Comparison of ENCODE assay signal across 16 cellular contexts in genomic region chr6:66825539-66825938, GRCh38.
DNase-seq lines count a peak whose midpoint lies in the region; ATAC-seq and TF ChIP-seq lines count a peak whose summit lies in the region.
"Had no signal": no experiment of that assay in that cellular context is flagged by ENCODE, and none has a peak within 500 bp of the region (broad histone marks: within the 10 kb centered on the region; RNA-seq: fewer than 3 reads in every experiment).

No MANE protein-coding gene starts in this region.

- no peak for TF ChIP-seq EP300 in gastroesophageal sphincter (IDR thresholded peaks at IDR 0.05)

- H3K36me3 ChIP-seq in gastroesophageal sphincter (no peaks in the 10 kb centered on the region), neural progenitor cell (no peaks in the 10 kb centered on the region)
- H3K36me3 ChIP-seq: BLaER1 had no signal

- 34 to 80% methylated on average over 3 of the region's 3 CpGs for WGBS in gastroesophageal sphincter (ENCODE audit: low coverage in 1 of 2), 2 donors

- H3K4me3 ChIP-seq in gastroesophageal sphincter, result no peak overlapping the region
- H3K4me3 ChIP-seq in neural progenitor cell, result no peak overlapping the region
- H3K4me3 ChIP-seq: BLaER1, GM12878 had no signal

- TF ChIP-seq CTCF in gastroesophageal sphincter (IDR thresholded peaks at IDR 0.05) (no peak), neural progenitor cell (IDR thresholded peaks at IDR 0.05) (no peak)

- no peaks in the 10 kb centered on the region for H3K9me3 Mint-ChIP-seq in neural progenitor cell
- H3K9me3 Mint-ChIP-seq: H9 had no signal

- no peaks in the 10 kb centered on the region for H3K36me3 Mint-ChIP-seq in neural progenitor cell
- H3K36me3 Mint-ChIP-seq: CD14-positive monocyte; CD8-positive, alpha-beta T cell had no signal

- H3K27me3 Mint-ChIP-seq in neural progenitor cell (ENCODE audit: insufficient read depth, low read depth), result no peaks in the 10 kb centered on the region

- no peak overlapping the region for H3K9ac ChIP-seq in neural progenitor cell
- H3K9ac ChIP-seq: BLaER1 had no signal

- H2AFZ ChIP-seq in neural progenitor cell (replicated peaks), result no peak overlapping the region

- H3K9me3 ChIP-seq in gastroesophageal sphincter, result no peaks in the 10 kb centered on the region
- no peaks in the 10 kb centered on the region for H3K9me3 ChIP-seq in neural progenitor cell (ENCODE audit: low read depth)
- H3K9me3 ChIP-seq: BLaER1 had no signal

- no peaks in the 10 kb centered on the region for H4K20me1 ChIP-seq in neural progenitor cell (ENCODE audit: low read depth)
- H4K20me1 ChIP-seq: BLaER1 had no signal

- no peaks in the 10 kb centered on the region for H3K79me2 ChIP-seq in neural progenitor cell (ENCODE audit: low read depth)

- DNase-seq in NCI-H1105 treated with DMSO at 0.1 percent for 48 hours (lab: John Stamatoyannopoulos, UW) (peak; percentile 32), NCI-H1105 (lab: John Stamatoyannopoulos, UW) (no peak), NCI-H1417 treated with DMSO at 0.1 percent for 48 hours (lab: John Stamatoyannopoulos, UW) (peak; percentile 21), NCI-H510A treated with DMSO at 0.1 percent for 48 hours (lab: John Stamatoyannopoulos, UW) (peak; percentile 19), NCI-H748 treated with DMSO at 0.1 percent for 48 hours (lab: John Stamatoyannopoulos, UW) (peak; percentile 55), SKM-1 (lab: John Stamatoyannopoulos, UW; ENCODE audit: unreplicated experiment) (no peak), neural progenitor cell (ENCODE audit: low spot score) (no peak)
- DNase-seq: 8988T; Calu3; CD8-positive, alpha-beta T cell; DMS79 treated with DMSO at 0.1 percent for 48 hours; H9 had no signal

- H3K4me3 Mint-ChIP-seq in neural progenitor cell, result no peak overlapping the region
- H3K4me3 Mint-ChIP-seq: CD14-positive monocyte; CD8-positive, alpha-beta T cell; H9 had no signal

- H3K27me3 ChIP-seq in gastroesophageal sphincter (no peaks in the 10 kb centered on the region), neural progenitor cell (no peaks in the 10 kb centered on the region)
- H3K27me3 ChIP-seq: BLaER1 had no signal

- H3K27ac ChIP-seq in gastroesophageal sphincter, result no peak overlapping the region
- H3K27ac ChIP-seq in neural progenitor cell, result no peak overlapping the region
- H3K27ac ChIP-seq: BLaER1 had no signal

- no peaks in the 10 kb centered on the region for H3K4me1 ChIP-seq in gastroesophageal sphincter
- no peaks in the 10 kb centered on the region for H3K4me1 ChIP-seq in neural progenitor cell
- H3K4me1 ChIP-seq: BLaER1 had no signal

- H3K27ac Mint-ChIP-seq in neural progenitor cell, result no peak overlapping the region
- H3K27ac Mint-ChIP-seq: CD14-positive monocyte; CD8-positive, alpha-beta T cell; H9 had no signal

- no peaks in the 10 kb centered on the region for H3K4me1 Mint-ChIP-seq in neural progenitor cell
- H3K4me1 Mint-ChIP-seq: CD14-positive monocyte, H9 had no signal

- ATAC-seq in gastroesophageal sphincter, result no peak
- ATAC-seq: CD8-positive, alpha-beta T cell; GM12878 had no signal

- H3F3A ChIP-seq in neural progenitor cell (ENCODE audit: low read depth), result no peaks in the 10 kb centered on the region

- no peak overlapping the region for H3K4me2 ChIP-seq in neural progenitor cell
- H3K4me2 ChIP-seq: BLaER1 had no signal

- TF ChIP-seq POLR2A in gastroesophageal sphincter (IDR thresholded peaks at IDR 0.05), result no peak

Comparison
In these comparisons a context has a peak if more than half of its experiments do, and no peak if none do; other contexts are left out.
1. DNase-seq: peak in NCI-H1105 treated with DMSO at 0.1 percent for 48 hours (single experiment), NCI-H1417 treated with DMSO at 0.1 percent for 48 hours (single experiment), NCI-H510A treated with DMSO at 0.1 percent for 48 hours (single experiment) and NCI-H748 treated with DMSO at 0.1 percent for 48 hours (single experiment); none in NCI-H1105 (single experiment), SKM-1 (single experiment) and neural progenitor cell (single experiment).